Comparison of ENCODE assay signal across 22 cellular contexts in genomic region chr22:19357270-19358105, GRCh38.
DNase-seq lines count a peak whose midpoint lies in the region; ATAC-seq, FAIRE-seq and TF ChIP-seq lines count a peak whose summit lies in the region.
"Had no signal": no experiment of that assay in that cellular context is flagged by ENCODE, and none has a peak within 500 bp of the region (broad histone marks: within the 10 kb centered on the region; RNA-seq: fewer than 3 reads in every experiment).

No MANE protein-coding gene starts in this region.

- DNase-seq in G401 (ENCODE audit: low spot score), result peak; percentile 4
- DNase-seq in astrocyte of the hippocampus (ENCODE audit: low read depth, low spot score), result peak; percentile 69
- no peak for DNase-seq in lung (ENCODE audit: low spot score)
- no peak for DNase-seq in germinal center (ENCODE audit: low spot score)
- DNase-seq in H54 (ENCODE audit: insufficient read length, low spot score), result no peak
- no peak for DNase-seq in NCI-H226
- DNase-seq: activated CD8-positive, alpha-beta memory T cell treated with anti-CD3 and anti-CD28 coated beads, Interleukin-2, amount 50 U/mL, for 4 hours; activated naive CD4-positive, alpha-beta T cell; foreskin melanocyte; left ventricle myocardium inferior; naive thymus-derived CD4-positive, alpha-beta T cell; NCI-H1105; NCI-H69; stimulated activated CD4-positive, alpha-beta T cell treated with anti-CD3 and anti-CD28 coated beads, Interleukin-4, amount 100 ng/mL, for 24 hours had no signal

- in situ Hi-C loops in G401 (cut with HindIII; ENCODE audit: low sequenced_read_pairs), result no loop called here

- H3K27me3 ChIP-seq in lung (ENCODE audit: control insufficient read depth, insufficient read depth), result no peaks in the 10 kb centered on the region
- H3K27me3 ChIP-seq: suprapubic skin had no signal

- no peak overlapping the region for H3K27ac ChIP-seq in lung (ENCODE audit: low read depth in 1 of 2, low read length in 1 of 2)
- H3K27ac ChIP-seq: HL-60, left ventricle myocardium inferior, parathyroid adenoma, suprapubic skin had no signal

- H3K4me1 ChIP-seq in lung (ENCODE audit: control insufficient read depth in 2 of 2, insufficient read depth in 2 of 2, low read length in 2 of 2), result no peaks in the 10 kb centered on the region
- H3K4me1 ChIP-seq: left ventricle myocardium inferior, parathyroid adenoma, suprapubic skin had no signal

- no peak for TF ChIP-seq POLR2A in H54 (IDR thresholded peaks at IDR 0.05; ENCODE audit: low read depth, low read length)

- ATAC-seq in lung (ENCODE audit: insufficient read depth, low FRiP score) (peak; percentile 32), HG02623 (IDR thresholded peaks at IDR 0.05; ENCODE audit: unreplicated experiment) (no peak)
- ATAC-seq: activated CD4-positive, CD25-positive, alpha-beta regulatory T cell treated with anti-CD3 and anti-CD28 coated beads, Interleukin-2, amount 50 U/mL, for 24 hours; CD8-positive, alpha-beta T cell; naive thymus-derived CD4-positive, alpha-beta T cell had no signal

- H3K36me3 ChIP-seq in lung (ENCODE audit: control insufficient read depth in 2 of 2, insufficient read depth in 2 of 2, low read length in 2 of 2), result peaks cover 22 to 76% of the 10 kb centered on the region in 2 donors

- 90 to 95% methylated on average over 14 of the region's 14 CpGs for WGBS in lung, 2 donors

- no peak for FAIRE-seq in H54 (lab: Jason Lieb, UNC)
- FAIRE-seq: GM12891 had no signal

- H3K4me3 ChIP-seq in lung, result no peak overlapping the region
- H3K4me3 ChIP-seq: left ventricle myocardium inferior, skin epidermis, suprapubic skin had no signal

- peaks cover 0 to 2% of the 10 kb centered on the region in 2 donors for H3K9me3 ChIP-seq in lung (ENCODE audit: control insufficient read depth in 2 of 2, insufficient read depth in 1 of 2, low read length in 1 of 2)
- H3K9me3 ChIP-seq: left ventricle myocardium inferior, suprapubic skin had no signal

- TF ChIP-seq CTCF in lung (IDR thresholded peaks at IDR 0.05; ENCODE audit: control extremely low read depth, extremely low read depth), result no peak

Comparison
In these comparisons a context has a peak if more than half of its experiments do, and no peak if none do; other contexts are left out.
1. DNase-seq: peak in G401 (single experiment) and astrocyte of the hippocampus (single experiment); none in lung (single experiment), germinal center (single experiment), H54 (single experiment) and NCI-H226 (single experiment).